8 cellular contexts compared by ENCODE assay signal in the genomic region with DNA sequence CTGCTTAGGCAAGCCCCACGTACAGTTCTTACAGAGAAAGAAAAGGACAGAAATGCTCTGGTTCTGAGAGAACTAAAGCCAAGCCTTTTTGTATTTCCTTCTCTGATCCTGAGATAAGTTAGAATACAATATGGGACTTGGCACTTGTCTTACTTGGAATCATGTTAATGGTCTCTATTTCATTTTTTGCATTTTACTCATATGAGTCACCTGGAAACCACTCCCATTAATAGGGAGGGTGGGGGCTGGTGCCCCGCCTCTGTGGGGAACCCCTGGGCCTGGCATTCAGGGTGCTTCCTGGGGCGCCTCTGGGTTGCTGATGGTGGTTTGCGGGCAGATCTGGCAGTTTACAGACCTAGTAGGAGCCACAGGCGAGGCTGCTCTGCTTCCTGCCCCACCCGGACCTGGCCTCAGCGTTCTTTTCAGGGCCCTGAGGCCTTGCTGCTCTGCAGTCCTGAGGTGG. TPM values are rescaled to one million over a fixed set of nuclear protein-coding genes. Genes with fewer than 3 reads are reported as not detected.
DNase-seq lines count a peak whose midpoint lies in the region; ATAC-seq lines count a peak whose summit lies in the region.

No MANE protein-coding gene starts in this region.

- H3K36me3 Mint-ChIP-seq in activated CD4-positive, alpha-beta memory T cell treated with anti-CD3 and anti-CD28 coated beads for 36 hours, result peaks cover 8% of the 10 kb centered on the region

- H3K27me3 Mint-ChIP-seq in activated CD4-positive, alpha-beta memory T cell treated with anti-CD3 and anti-CD28 coated beads for 36 hours, result no peaks in the 10 kb centered on the region

- ATAC-seq in GM19452 (IDR thresholded peaks at IDR 0.05; ENCODE audit: unreplicated experiment), result peak; percentile 83
- peak; percentile 86 for ATAC-seq in esophagus mucosa
- ATAC-seq in GM19324 (IDR thresholded peaks at IDR 0.05; ENCODE audit: low FRiP score, unreplicated experiment), result no peak

- peaks cover 6% of the 10 kb centered on the region for H3K9me3 Mint-ChIP-seq in activated CD4-positive, alpha-beta memory T cell treated with anti-CD3 and anti-CD28 coated beads for 36 hours

- H3K4me1 Mint-ChIP-seq in activated CD4-positive, alpha-beta memory T cell treated with anti-CD3 and anti-CD28 coated beads for 36 hours (ENCODE audit: low read depth), result peaks cover 43% of the 10 kb centered on the region

- peak overlapping the region; percentile 80 for H3K27ac Mint-ChIP-seq in activated CD4-positive, alpha-beta memory T cell treated with anti-CD3 and anti-CD28 coated beads for 36 hours

- DNase-seq in KG1 (lab: John Stamatoyannopoulos, UW) (peak; percentile 46), occipital lobe (lab: John Stamatoyannopoulos, UW) (no peak), NCI-H82 (lab: John Stamatoyannopoulos, UW) (no peak)
- DNase-seq in activated CD4-positive, alpha-beta memory T cell treated with anti-CD3 and anti-CD28 coated beads for 36 hours, result peak; percentile 95
- peak; percentile 60 to 79 for DNase-seq in stimulated activated CD4-positive, alpha-beta T cell treated with anti-CD3 and anti-CD28 coated beads, Interleukin-1b, Interleukin-23, amount 100 ng/mL, for 4 hours (ENCODE audit: low read depth in 2 of 2)

- intact Hi-C loops in activated CD4-positive, alpha-beta memory T cell treated with anti-CD3 and anti-CD28 coated beads for 36 hours (cut with micrococcal nuclease), result loop anchor here (1.0 to 5.0 kb wide), 7 partner anchors 28 to 585 kb away; partner anchors contain the start of genes BCAS2, DENND2C and TRIM33

- no peak overlapping the region for H3K4me3 Mint-ChIP-seq in activated CD4-positive, alpha-beta memory T cell treated with anti-CD3 and anti-CD28 coated beads for 36 hours

- CTCF ChIA-PET in activated CD4-positive, alpha-beta memory T cell treated with anti-CD3 and anti-CD28 coated beads for 36 hours (lab: Charles Lee), result no interaction called here

- POLR2A ChIA-PET in activated CD4-positive, alpha-beta memory T cell treated with anti-CD3 and anti-CD28 coated beads for 36 hours (lab: Charles Lee), result no interaction called here

RNA-seq across cellular contexts. Expression of gene TSPAN2, which starts 26.7 kb away (rescaled TPM):
- total RNA-seq in activated CD4-positive, alpha-beta memory T cell treated with anti-CD3 and anti-CD28 coated beads for 36 hours, result 1 to 10 TPM; 2.5 to 2.7 TPM
- total RNA-seq in esophagus mucosa (0.68 TPM), occipital lobe (28.5 TPM)

RNA-seq across cellular contexts. Expression of gene TSHB, which starts 32.9 kb away (rescaled TPM):
- not detected for total RNA-seq in activated CD4-positive, alpha-beta memory T cell treated with anti-CD3 and anti-CD28 coated beads for 36 hours
- not detected for total RNA-seq in esophagus mucosa
- not detected for total RNA-seq in occipital lobe

Comparison
In these comparisons a context has a peak if more than half of its experiments do, and no peak if none do; other contexts are left out.
1. DNase-seq: peak in KG1 (single experiment), activated CD4-positive, alpha-beta memory T cell treated with anti-CD3 and anti-CD28 coated beads for 36 hours (single experiment) and stimulated activated CD4-positive, alpha-beta T cell treated with anti-CD3 and anti-CD28 coated beads, Interleukin-1b, Interleukin-23, amount 100 ng/mL, for 4 hours (2 of 2); none in occipital lobe (single experiment) and NCI-H82 (single experiment).